Comparison of ENCODE assay signal across 9 cellular contexts in the genomic region with DNA sequence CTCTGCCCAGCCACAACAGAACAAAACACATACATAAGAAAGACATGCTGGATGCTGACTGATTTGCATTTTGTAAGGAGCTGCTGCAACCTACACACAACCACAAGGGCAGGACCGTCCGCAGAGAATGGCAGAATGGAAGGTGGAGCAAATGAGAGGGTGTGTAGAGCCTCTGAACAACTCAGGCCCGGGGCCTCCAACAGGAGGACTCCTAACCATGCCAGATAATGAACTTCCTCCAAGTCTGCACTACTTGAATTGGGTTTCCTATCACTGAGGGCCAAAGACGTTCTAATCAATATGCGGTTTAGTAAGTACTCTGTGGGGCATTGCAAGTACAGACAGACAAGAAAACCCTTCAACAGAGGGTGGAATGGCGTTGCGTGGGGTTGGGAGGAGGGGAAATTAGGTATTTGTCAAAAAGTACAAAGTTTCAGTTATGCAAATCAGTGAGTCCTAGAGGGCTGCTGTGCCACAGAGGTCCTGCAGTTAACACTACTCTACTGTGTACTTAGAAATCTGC. TPM values are rescaled to one million over a fixed set of nuclear protein-coding genes. Genes with fewer than 3 reads are reported as not detected.
A peak's percentile ranks its signal among the peaks of the same experiment; 100 is the strongest.
DNase-seq lines count a peak whose midpoint lies in the region; ATAC-seq lines count a peak whose summit lies in the region.
"Had no signal": no experiment of that assay in that cellular context is flagged by ENCODE, and none has a peak within 500 bp of the region (broad histone marks: within the 10 kb centered on the region; RNA-seq: fewer than 3 reads in every experiment).

No MANE protein-coding gene starts in this region.

- H3K4me3 Mint-ChIP-seq in activated T-cell treated with anti-CD3 and anti-CD28 coated beads, Interleukin-2, amount 50 U/mL, for 72 hours: peak overlapping the region; percentile 68 to 75

- no peaks in the 10 kb centered on the region for H3K9me3 Mint-ChIP-seq in activated T-cell treated with anti-CD3 and anti-CD28 coated beads, Interleukin-2, amount 50 U/mL, for 72 hours

- peak; percentile 63 for DNase-seq in ELF-1 (ENCODE audit: low read depth, low spot score)
- peak in 1 of 2 donors; percentile 46 for DNase-seq in activated T-cell treated with anti-CD3 and anti-CD28 coated beads, Interleukin-2, amount 50 U/mL, for 72 hours
- DNase-seq in NCI-H1092 (lab: John Stamatoyannopoulos, UW): no peak
- DNase-seq in COLO668 (lab: John Stamatoyannopoulos, UW; ENCODE audit: unreplicated experiment): no peak
- no peak for DNase-seq in NCI-H2196 treated with DMSO at 0.1 percent for 48 hours (lab: John Stamatoyannopoulos, UW; ENCODE audit: unreplicated experiment)
- no peak for DNase-seq in activated CD8-positive, alpha-beta memory T cell treated with anti-CD3 and anti-CD28 coated beads, Interleukin-2, amount 50 U/mL, for 4 hours

- H3K36me3 Mint-ChIP-seq in activated T-cell treated with anti-CD3 and anti-CD28 coated beads, Interleukin-2, amount 50 U/mL, for 72 hours (ENCODE audit: insufficient read depth in 2 of 2): peaks cover 15 to 29% of the 10 kb centered on the region in 2 donors

- peaks cover 93% of the 10 kb centered on the region for H3K4me1 Mint-ChIP-seq in activated T-cell treated with anti-CD3 and anti-CD28 coated beads, Interleukin-2, amount 50 U/mL, for 72 hours (ENCODE audit: low read depth)

- peak overlapping the region; percentile 81 for H3K27ac Mint-ChIP-seq in activated T-cell treated with anti-CD3 and anti-CD28 coated beads, Interleukin-2, amount 50 U/mL, for 72 hours

- no peaks in the 10 kb centered on the region for H3K27me3 Mint-ChIP-seq in activated T-cell treated with anti-CD3 and anti-CD28 coated beads, Interleukin-2, amount 50 U/mL, for 72 hours (ENCODE audit: low read depth)

- ATAC-seq in GM19324 (IDR thresholded peaks at IDR 0.05; ENCODE audit: low FRiP score, unreplicated experiment) (peak; percentile 83), HG03097 (IDR thresholded peaks at IDR 0.05; ENCODE audit: low FRiP score, unreplicated experiment) (peak; percentile 73)
- ATAC-seq in activated T-cell treated with anti-CD3 and anti-CD28 coated beads, Interleukin-2, amount 50 U/mL, for 72 hours (replicated peaks in 1 of 2): peak; percentile 69 to 78
- ATAC-seq: left colon had no signal

RNA-seq across cellular contexts. Expression of a gene that starts 14.6 kb away (rescaled TPM):
- 10 to 100 TPM; 90.8 to 91.1 TPM for total RNA-seq in activated T-cell treated with anti-CD3 and anti-CD28 coated beads, Interleukin-2, amount 50 U/mL, for 72 hours
